6 cellular contexts compared by ENCODE assay signal in the genomic region with DNA sequence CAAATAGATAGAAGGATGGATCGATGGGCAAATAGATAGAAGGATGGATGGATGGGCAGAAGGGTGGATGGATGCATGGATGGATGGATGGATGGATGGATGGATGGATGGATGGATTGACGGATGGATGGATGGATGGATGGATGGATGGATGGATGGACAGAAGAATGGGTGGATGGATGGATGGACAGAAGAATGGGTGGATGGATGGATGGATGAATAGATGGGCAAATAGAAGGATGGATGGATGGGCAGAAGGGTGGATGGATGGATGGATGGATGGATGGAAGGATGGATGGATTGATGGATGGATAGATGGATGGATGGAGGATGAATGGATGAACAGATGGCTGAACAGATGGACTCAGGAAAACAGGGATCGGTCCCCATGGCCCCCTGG. TPM values are rescaled to one million over a fixed set of nuclear protein-coding genes. Genes with fewer than 3 reads are reported as not detected.
"Had no signal": no experiment of that assay in that cellular context is flagged by ENCODE, and none has a peak within 500 bp of the region (broad histone marks: within the 10 kb centered on the region; RNA-seq: fewer than 3 reads in every experiment).

No MANE protein-coding gene starts in this region.

RNA-seq across cellular contexts. Expression of a gene that starts 5.8 kb away (rescaled TPM):
- total RNA-seq: HepG2, HT-29, HT1080, IMR-90, K562 had no signal
- polyA plus RNA-seq: HepG2, IgD-negative memory B cell, IMR-90, K562 had no signal
